ENCODE assay signal across 7 cellular contexts in genomic region chr12:123845881-123846280, GRCh38.
"Had no signal": no experiment of that assay in that cellular context is flagged by ENCODE, and none has a peak within 500 bp of the region (broad histone marks: within the 10 kb centered on the region; RNA-seq: fewer than 3 reads in every experiment).

No MANE protein-coding gene starts in this region.

- H3K4me3 ChIP-seq: GM23338 had no signal

- H3K27ac ChIP-seq: HL-60 had no signal

- DNase-seq: H9, HCEC 1CT had no signal

- FAIRE-seq: H1, H54, HepG2 had no signal

- H3K4me2 ChIP-seq: GM23338 had no signal

- H2AFZ ChIP-seq: GM23338 had no signal
